ENCODE assay signal across 18 cellular contexts in the genomic region with DNA sequence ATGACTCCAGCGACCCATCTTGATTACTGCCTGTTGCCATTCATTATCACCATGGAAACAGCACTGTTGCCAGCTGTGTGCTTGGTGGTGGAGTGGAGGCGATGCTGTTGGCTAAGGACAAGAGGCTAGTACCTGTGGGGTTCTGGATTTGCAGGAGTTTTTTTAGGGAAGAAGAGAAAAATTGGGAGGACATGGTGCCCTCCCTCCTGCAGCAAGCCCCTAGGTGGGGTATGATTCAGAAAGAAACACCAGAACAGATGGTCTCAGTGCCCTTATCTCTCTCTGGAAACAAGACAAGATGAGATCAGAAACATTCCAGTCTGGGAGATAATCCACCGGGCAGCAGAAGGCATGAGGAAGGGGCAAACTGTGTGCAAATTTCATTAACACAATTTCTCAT.
DNase-seq lines count a peak whose midpoint lies in the region; ATAC-seq lines count a peak whose summit lies in the region.
"Had no signal": no experiment of that assay in that cellular context is flagged by ENCODE, and none has a peak within 500 bp of the region (broad histone marks: within the 10 kb centered on the region; RNA-seq: fewer than 3 reads in every experiment).

No MANE protein-coding gene starts in this region.

- DNase-seq in G401 (ENCODE audit: low spot score): peak; percentile 82
- DNase-seq in NCI-H1694 (lab: John Stamatoyannopoulos, UW): peak; percentile 33
- DNase-seq in NCI-H69 (lab: John Stamatoyannopoulos, UW): peak; percentile 88
- peak; percentile 65 for DNase-seq in left kidney (ENCODE audit: low read depth, low spot score)
- no peak for DNase-seq in putamen (ENCODE audit: low spot score)
- no peak for DNase-seq in cortex of kidney (lab: John Stamatoyannopoulos, UW)
- DNase-seq: activated CD8-positive, alpha-beta T cell treated with anti-CD3 and anti-CD28 coated beads, Interleukin-2, amount 10 ng/mL, durations not matched to agents 7 days and 5 days; activated T-cell treated with anti-CD3 and anti-CD28 coated beads, Interleukin-2, amount 50 U/mL, for 4 hours; AML-193; Calu3; NCI-H226; SHP77 treated with DMSO at 0.1 percent for 48 hours; stimulated activated naive B cell treated with anti-CD40 and anti-IgM and Interleukin-4, amounts not matched to agents 10 μg/mL and 1 μg/mL and 100 μg/mL, for 72 hours; T-helper 17 cell; thyroid gland had no signal

- no peak for ATAC-seq in HG02981 (IDR thresholded peaks at IDR 0.05; ENCODE audit: unreplicated experiment)
- no peak for ATAC-seq in GM19467 (IDR thresholded peaks at IDR 0.05; ENCODE audit: unreplicated experiment)
- ATAC-seq: activated CD8-positive, alpha-beta T cell treated with anti-CD3 and anti-CD28 coated beads, Interleukin-2, amount 10 ng/mL, durations not matched to agents 7 days and 5 days; activated naive CD4-positive, alpha-beta T cell treated with anti-CD3 and anti-CD28 coated beads, Interleukin-2, amount 50 U/mL, for 72 hours; activated T-cell treated with anti-CD3 and anti-CD28 coated beads, Interleukin-2, amount 50 U/mL, for 4 hours; stimulated activated naive B cell treated with anti-CD40 and anti-IgM and Interleukin-4, amounts not matched to agents 10 μg/mL and 1 μg/mL and 100 μg/mL, for 72 hours; T-helper 17 cell had no signal

- in situ Hi-C loops in G401 (cut with HindIII; ENCODE audit: low sequenced_read_pairs): no loop called here

Comparison
In these comparisons a context has a peak if more than half of its experiments do, and no peak if none do; other contexts are left out.
1. DNase-seq: peak in G401 (single experiment), NCI-H1694 (single experiment), NCI-H69 (single experiment) and left kidney (single experiment); none in putamen (single experiment) and cortex of kidney (single experiment).